In the genomic region with DNA sequence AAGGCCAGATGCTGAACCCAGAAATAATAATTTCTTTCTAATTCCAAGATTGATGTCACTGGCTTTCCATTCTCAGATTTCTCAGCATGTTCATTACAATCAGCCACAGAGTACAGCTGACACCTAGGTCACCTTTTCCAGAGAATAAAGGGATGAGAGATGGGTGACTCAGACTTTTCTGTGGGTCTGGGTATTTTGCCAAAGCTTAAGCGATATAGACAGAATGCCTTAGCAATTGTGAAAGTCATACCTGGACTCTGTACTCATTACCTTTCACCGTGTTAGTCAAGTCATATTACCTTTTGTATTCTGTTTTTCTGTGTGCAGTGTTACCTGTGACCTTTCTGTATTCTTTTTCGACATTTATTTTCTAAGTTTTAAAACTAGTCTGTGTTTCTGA, we compare ENCODE assay signal across 1 cellular context.
A peak's percentile ranks its signal among the peaks of the same experiment; 100 is the strongest.
TF ChIP-seq lines count a peak whose summit lies in the region.

No MANE protein-coding gene starts in this region.

TF ChIP-seq in HepG2, 621 proteins besides CTCF, POLR2A, EP300 and RAD21 (continued from another document and continues in another):
- TF ChIP-seq, protein P1, sequence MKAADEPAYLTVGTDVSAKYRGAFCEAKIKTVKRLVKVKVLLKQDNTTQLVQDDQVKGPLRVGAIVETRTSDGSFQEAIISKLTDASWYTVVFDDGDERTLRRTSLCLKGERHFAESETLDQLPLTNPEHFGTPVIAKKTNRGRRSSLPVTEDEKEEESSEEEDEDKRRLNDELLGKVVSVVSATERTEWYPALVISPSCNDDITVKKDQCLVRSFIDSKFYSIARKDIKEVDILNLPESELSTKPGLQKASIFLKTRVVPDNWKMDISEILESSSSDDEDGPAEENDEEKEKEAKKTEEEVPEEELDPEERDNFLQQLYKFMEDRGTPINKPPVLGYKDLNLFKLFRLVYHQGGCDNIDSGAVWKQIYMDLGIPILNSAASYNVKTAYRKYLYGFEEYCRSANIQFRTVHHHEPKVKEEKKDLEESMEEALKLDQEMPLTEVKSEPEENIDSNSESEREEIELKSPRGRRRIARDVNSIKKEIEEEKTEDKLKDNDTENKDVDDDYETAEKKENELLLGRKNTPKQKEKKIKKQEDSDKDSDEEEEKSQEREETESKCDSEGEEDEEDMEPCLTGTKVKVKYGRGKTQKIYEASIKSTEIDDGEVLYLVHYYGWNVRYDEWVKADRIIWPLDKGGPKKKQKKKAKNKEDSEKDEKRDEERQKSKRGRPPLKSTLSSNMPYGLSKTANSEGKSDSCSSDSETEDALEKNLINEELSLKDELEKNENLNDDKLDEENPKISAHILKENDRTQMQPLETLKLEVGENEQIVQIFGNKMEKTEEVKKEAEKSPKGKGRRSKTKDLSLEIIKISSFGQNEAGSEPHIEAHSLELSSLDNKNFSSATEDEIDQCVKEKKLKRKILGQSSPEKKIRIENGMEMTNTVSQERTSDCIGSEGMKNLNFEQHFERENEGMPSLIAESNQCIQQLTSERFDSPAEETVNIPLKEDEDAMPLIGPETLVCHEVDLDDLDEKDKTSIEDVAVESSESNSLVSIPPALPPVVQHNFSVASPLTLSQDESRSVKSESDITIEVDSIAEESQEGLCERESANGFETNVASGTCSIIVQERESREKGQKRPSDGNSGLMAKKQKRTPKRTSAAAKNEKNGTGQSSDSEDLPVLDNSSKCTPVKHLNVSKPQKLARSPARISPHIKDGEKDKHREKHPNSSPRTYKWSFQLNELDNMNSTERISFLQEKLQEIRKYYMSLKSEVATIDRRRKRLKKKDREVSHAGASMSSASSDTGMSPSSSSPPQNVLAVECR (CRISPR knock-in tag; IDR thresholded peaks at IDR 0.05; ENCODE audit: borderline replicate concordance) = no peak
- TF ChIP-seq, protein P2, sequence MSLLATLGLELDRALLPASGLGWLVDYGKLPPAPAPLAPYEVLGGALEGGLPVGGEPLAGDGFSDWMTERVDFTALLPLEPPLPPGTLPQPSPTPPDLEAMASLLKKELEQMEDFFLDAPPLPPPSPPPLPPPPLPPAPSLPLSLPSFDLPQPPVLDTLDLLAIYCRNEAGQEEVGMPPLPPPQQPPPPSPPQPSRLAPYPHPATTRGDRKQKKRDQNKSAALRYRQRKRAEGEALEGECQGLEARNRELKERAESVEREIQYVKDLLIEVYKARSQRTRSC (CRISPR knock-in tag; IDR thresholded peaks at IDR 0.05; ENCODE audit: low read depth) = no peak
- TF ChIP-seq ZNF232 (CRISPR knock-in tag; IDR thresholded peaks at IDR 0.05; ENCODE audit: borderline replicate concordance) (no peak), RCOR2 (CRISPR knock-in tag; IDR thresholded peaks at IDR 0.05) (0 out of 2 replicates have a peak, but pooled peaks have one; percentile 29), WIZ (CRISPR knock-in tag; IDR thresholded peaks at IDR 0.05) (no peak), ZC3H13 (CRISPR knock-in tag; IDR thresholded peaks at IDR 0.05) (no peak), MXI1 (IDR thresholded peaks at IDR 0.05; ENCODE audit: borderline replicate concordance, low read depth, low read length) (no peak), ADNP (CRISPR knock-in tag; IDR thresholded peaks at IDR 0.05) (no peak), HMG20A (CRISPR knock-in tag; IDR thresholded peaks at IDR 0.05; ENCODE audit: borderline replicate concordance) (peak; percentile 62), KLF16 (CRISPR knock-in tag; IDR thresholded peaks at IDR 0.05) (no peak), FOXJ3 (CRISPR knock-in tag; IDR thresholded peaks at IDR 0.05; ENCODE audit: borderline replicate concordance) (no peak), CEBPB (IDR thresholded peaks at IDR 0.05; ENCODE audit: borderline replicate concordance, low read depth, low read length) (peak; percentile 63; the same call in 1 of the 2 replicates), ZFP90 (CRISPR knock-in tag; IDR thresholded peaks at IDR 0.05; ENCODE audit: borderline replicate concordance) (no peak), HNF4A (CRISPR knock-in tag; IDR thresholded peaks at IDR 0.05) (peak; percentile 54), ZNF30 (CRISPR knock-in tag; IDR thresholded peaks at IDR 0.05) (no peak), GATAD2A (CRISPR knock-in tag; IDR thresholded peaks at IDR 0.05) (peak; percentile 41; the same call in 1 of the 2 replicates), ZSCAN9 (CRISPR knock-in tag; IDR thresholded peaks at IDR 0.05; ENCODE audit: borderline replicate concordance) (no peak), ZNF614 (CRISPR knock-in tag; IDR thresholded peaks at IDR 0.05; ENCODE audit: borderline replicate concordance) (0 out of 2 replicates have a peak, but pooled peaks have one; percentile 37), ZNF121 (CRISPR knock-in tag; IDR thresholded peaks at IDR 0.05) (no peak), TCF12 (IDR thresholded peaks at IDR 0.05) (no peak), TCF12 (CRISPR knock-in tag; IDR thresholded peaks at IDR 0.05) (no peak), SKI (IDR thresholded peaks at IDR 0.05; ENCODE audit: partially characterized antibody) (peak; percentile 68), SOX13 (IDR thresholded peaks at IDR 0.05) (no peak), SOX13 (CRISPR knock-in tag; conservative IDR thresholded peaks at IDR 0.05 in 1 of 2, IDR thresholded peaks at IDR 0.05 in 1 of 2) (peak in 1 of 2 experiments; percentile 58; a peak in 1 of 4 replicates), ZNF329 (CRISPR knock-in tag; IDR thresholded peaks at IDR 0.05; ENCODE audit: low read depth) (no peak), MED8 (CRISPR knock-in tag; IDR thresholded peaks at IDR 0.05; ENCODE audit: insufficient replicate concordance) (no peak), NR1H2 (CRISPR knock-in tag; IDR thresholded peaks at IDR 0.05; ENCODE audit: borderline replicate concordance, low read depth) (no peak), MBNL3 (CRISPR knock-in tag; conservative IDR thresholded peaks at IDR 0.05) (no peak), YEATS2 (CRISPR knock-in tag; IDR thresholded peaks at IDR 0.05; ENCODE audit: borderline replicate concordance) (no peak), ETV6 (CRISPR knock-in tag; conservative IDR thresholded peaks at IDR 0.05) (no peak), ZNF891 (CRISPR knock-in tag; IDR thresholded peaks at IDR 0.05) (no peak), ZNF317 (CRISPR knock-in tag; IDR thresholded peaks at IDR 0.05) (no peak), MAFF (IDR thresholded peaks at IDR 0.05; ENCODE audit: low read depth, low read length) (0 out of 2 replicates have a peak, but pooled peaks have one; percentile 25), ZBTB7A (CRISPR knock-in tag; IDR thresholded peaks at IDR 0.05) (no peak), ZSCAN31 (CRISPR knock-in tag; IDR thresholded peaks at IDR 0.05; ENCODE audit: low read depth) (no peak), HES4 (CRISPR knock-in tag; IDR thresholded peaks at IDR 0.05; ENCODE audit: borderline replicate concordance) (no peak), TEAD3 (CRISPR knock-in tag; optimal IDR thresholded peaks at IDR 0.05; ENCODE audit: borderline replicate concordance) (no peak), ZMYM3 (CRISPR knock-in tag; IDR thresholded peaks at IDR 0.05) (no peak), SOX6 (IDR thresholded peaks at IDR 0.05) (no peak), SOX6 (CRISPR knock-in tag; IDR thresholded peaks at IDR 0.05) (peak; percentile 46; the same call in 1 of the 2 replicates), ZNF564 (CRISPR knock-in tag; IDR thresholded peaks at IDR 0.05) (no peak), CENPT (CRISPR knock-in tag; IDR thresholded peaks at IDR 0.05; ENCODE audit: low read depth) (no peak), DR1 (CRISPR knock-in tag; IDR thresholded peaks at IDR 0.05) (no peak), HNRNPL (IDR thresholded peaks at IDR 0.05; ENCODE audit: low read depth, low read length) (no peak), ATRX (CRISPR knock-in tag; IDR thresholded peaks at IDR 0.05; ENCODE audit: borderline replicate concordance) (no peak), RXRB (CRISPR knock-in tag; IDR thresholded peaks at IDR 0.05; ENCODE audit: borderline replicate concordance) (peak; percentile 93), ESRRA (CRISPR knock-in tag; IDR thresholded peaks at IDR 0.05; ENCODE audit: low read depth) (no peak), HNF4G (IDR thresholded peaks at IDR 0.05; ENCODE audit: borderline replicate concordance, low read depth, low read length) (peak; percentile 52; the same call in 1 of the 2 replicates), HNF4G (CRISPR knock-in tag; IDR thresholded peaks at IDR 0.05; ENCODE audit: borderline replicate concordance, low read depth) (no peak)
- TF ChIP-seq, protein P3, sequence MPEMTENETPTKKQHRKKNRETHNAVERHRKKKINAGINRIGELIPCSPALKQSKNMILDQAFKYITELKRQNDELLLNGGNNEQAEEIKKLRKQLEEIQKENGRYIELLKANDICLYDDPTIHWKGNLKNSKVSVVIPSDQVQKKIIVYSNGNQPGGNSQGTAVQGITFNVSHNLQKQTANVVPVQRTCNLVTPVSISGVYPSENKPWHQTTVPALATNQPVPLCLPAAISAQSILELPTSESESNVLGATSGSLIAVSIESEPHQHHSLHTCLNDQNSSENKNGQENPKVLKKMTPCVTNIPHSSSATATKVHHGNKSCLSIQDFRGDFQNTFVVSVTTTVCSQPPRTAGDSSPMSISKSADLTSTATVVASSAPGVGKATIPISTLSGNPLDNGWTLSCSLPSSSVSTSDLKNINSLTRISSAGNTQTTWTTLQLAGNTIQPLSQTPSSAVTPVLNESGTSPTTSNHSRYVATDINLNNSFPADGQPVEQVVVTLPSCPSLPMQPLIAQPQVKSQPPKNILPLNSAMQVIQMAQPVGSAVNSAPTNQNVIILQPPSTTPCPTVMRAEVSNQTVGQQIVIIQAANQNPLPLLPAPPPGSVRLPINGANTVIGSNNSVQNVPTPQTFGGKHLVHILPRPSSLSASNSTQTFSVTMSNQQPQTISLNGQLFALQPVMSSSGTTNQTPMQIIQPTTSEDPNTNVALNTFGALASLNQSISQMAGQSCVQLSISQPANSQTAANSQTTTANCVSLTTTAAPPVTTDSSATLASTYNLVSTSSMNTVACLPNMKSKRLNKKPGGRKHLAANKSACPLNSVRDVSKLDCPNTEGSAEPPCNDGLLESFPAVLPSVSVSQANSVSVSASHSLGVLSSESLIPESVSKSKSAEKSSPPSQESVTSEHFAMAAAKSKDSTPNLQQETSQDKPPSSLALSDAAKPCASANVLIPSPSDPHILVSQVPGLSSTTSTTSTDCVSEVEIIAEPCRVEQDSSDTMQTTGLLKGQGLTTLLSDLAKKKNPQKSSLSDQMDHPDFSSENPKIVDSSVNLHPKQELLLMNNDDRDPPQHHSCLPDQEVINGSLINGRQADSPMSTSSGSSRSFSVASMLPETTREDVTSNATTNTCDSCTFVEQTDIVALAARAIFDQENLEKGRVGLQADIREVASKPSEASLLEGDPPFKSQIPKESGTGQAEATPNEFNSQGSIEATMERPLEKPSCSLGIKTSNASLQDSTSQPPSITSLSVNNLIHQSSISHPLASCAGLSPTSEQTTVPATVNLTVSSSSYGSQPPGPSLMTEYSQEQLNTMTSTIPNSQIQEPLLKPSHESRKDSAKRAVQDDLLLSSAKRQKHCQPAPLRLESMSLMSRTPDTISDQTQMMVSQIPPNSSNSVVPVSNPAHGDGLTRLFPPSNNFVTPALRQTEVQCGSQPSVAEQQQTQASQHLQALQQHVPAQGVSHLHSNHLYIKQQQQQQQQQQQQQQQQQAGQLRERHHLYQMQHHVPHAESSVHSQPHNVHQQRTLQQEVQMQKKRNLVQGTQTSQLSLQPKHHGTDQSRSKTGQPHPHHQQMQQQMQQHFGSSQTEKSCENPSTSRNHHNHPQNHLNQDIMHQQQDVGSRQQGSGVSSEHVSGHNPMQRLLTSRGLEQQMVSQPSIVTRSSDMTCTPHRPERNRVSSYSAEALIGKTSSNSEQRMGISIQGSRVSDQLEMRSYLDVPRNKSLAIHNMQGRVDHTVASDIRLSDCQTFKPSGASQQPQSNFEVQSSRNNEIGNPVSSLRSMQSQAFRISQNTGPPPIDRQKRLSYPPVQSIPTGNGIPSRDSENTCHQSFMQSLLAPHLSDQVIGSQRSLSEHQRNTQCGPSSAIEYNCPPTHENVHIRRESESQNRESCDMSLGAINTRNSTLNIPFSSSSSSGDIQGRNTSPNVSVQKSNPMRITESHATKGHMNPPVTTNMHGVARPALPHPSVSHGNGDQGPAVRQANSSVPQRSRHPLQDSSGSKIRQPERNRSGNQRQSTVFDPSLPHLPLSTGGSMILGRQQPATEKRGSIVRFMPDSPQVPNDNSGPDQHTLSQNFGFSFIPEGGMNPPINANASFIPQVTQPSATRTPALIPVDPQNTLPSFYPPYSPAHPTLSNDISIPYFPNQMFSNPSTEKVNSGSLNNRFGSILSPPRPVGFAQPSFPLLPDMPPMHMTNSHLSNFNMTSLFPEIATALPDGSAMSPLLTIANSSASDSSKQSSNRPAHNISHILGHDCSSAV (CRISPR knock-in tag; IDR thresholded peaks at IDR 0.05; ENCODE audit: borderline replicate concordance) = no peak
- TF ChIP-seq, protein P4, sequence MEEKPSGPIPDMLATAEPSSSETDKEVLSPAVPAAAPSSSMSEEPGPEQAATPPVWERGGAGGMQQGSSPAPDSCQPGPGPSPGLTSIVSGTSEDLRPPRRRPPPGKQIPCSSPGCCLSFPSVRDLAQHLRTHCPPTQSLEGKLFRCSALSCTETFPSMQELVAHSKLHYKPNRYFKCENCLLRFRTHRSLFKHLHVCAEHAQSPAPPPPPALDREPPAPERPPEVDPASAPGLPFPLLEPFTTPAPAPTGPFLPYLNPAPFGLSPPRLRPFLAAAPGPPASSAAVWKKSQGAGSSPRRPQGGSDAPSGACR (CRISPR knock-in tag; IDR thresholded peaks at IDR 0.05) = no peak
- TF ChIP-seq, protein P5, sequence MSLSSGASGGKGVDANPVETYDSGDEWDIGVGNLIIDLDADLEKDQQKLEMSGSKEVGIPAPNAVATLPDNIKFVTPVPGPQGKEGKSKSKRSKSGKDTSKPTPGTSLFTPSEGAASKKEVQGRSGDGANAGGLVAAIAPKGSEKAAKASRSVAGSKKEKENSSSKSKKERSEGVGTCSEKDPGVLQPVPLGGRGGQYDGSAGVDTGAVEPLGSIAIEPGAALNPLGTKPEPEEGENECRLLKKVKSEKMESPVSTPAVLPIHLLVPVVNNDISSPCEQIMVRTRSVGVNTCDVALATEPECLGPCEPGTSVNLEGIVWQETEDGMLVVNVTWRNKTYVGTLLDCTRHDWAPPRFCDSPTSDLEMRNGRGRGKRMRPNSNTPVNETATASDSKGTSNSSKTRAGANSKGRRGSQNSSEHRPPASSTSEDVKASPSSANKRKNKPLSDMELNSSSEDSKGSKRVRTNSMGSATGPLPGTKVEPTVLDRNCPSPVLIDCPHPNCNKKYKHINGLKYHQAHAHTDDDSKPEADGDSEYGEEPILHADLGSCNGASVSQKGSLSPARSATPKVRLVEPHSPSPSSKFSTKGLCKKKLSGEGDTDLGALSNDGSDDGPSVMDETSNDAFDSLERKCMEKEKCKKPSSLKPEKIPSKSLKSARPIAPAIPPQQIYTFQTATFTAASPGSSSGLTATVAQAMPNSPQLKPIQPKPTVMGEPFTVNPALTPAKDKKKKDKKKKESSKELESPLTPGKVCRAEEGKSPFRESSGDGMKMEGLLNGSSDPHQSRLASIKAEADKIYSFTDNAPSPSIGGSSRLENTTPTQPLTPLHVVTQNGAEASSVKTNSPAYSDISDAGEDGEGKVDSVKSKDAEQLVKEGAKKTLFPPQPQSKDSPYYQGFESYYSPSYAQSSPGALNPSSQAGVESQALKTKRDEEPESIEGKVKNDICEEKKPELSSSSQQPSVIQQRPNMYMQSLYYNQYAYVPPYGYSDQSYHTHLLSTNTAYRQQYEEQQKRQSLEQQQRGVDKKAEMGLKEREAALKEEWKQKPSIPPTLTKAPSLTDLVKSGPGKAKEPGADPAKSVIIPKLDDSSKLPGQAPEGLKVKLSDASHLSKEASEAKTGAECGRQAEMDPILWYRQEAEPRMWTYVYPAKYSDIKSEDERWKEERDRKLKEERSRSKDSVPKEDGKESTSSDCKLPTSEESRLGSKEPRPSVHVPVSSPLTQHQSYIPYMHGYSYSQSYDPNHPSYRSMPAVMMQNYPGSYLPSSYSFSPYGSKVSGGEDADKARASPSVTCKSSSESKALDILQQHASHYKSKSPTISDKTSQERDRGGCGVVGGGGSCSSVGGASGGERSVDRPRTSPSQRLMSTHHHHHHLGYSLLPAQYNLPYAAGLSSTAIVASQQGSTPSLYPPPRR (CRISPR knock-in tag; IDR thresholded peaks at IDR 0.05; ENCODE audit: borderline replicate concordance) = no peak
